In the genomic region with DNA sequence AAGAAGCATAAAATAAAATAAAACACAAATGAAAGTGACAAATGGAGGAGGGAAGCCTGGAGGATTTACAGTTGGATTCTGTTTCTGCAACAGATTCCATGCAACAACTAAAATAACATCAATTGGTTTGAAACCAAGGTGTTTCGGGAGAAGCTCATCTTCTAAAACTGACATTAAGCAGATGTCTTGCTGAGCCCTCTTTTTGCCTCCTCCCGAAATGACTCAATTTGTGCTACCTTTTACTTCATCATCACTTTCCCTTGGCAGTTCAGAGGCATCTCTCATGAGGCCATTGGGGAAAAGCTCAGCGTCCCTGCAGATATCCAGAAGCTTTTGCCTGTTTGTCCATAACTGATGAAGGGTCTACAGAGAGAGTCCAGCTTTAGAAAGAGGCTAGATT, we compare ENCODE assay signal across 1 cellular context.
TF ChIP-seq lines count a peak whose summit lies in the region.

No MANE protein-coding gene starts in this region.

TF ChIP-seq in H1, 55 proteins besides CTCF, POLR2A, EP300 and RAD21 (continued from another document):
- TF ChIP-seq, protein P1, sequence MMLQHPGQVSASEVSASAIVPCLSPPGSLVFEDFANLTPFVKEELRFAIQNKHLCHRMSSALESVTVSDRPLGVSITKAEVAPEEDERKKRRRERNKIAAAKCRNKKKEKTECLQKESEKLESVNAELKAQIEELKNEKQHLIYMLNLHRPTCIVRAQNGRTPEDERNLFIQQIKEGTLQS (IDR thresholded peaks at IDR 0.05; ENCODE audit: insufficient read depth, low read depth, low read length), result no peak
- TF ChIP-seq SIX5 (IDR thresholded peaks at IDR 0.05; ENCODE audit: low read depth, low read length), result no peak
- no peak for TF ChIP-seq TCF12 (IDR thresholded peaks at IDR 0.05; ENCODE audit: low read depth, low read length)
- no peak for TF ChIP-seq RXRA (IDR thresholded peaks at IDR 0.05; ENCODE audit: insufficient read depth, low read depth, low read length)
- TF ChIP-seq RNF2 (IDR thresholded peaks at IDR 0.05; ENCODE audit: borderline replicate concordance, low read depth, low read length, missing control alignments, poor library complexity, severe bottlenecking), result no peak
- TF ChIP-seq, protein P2, sequence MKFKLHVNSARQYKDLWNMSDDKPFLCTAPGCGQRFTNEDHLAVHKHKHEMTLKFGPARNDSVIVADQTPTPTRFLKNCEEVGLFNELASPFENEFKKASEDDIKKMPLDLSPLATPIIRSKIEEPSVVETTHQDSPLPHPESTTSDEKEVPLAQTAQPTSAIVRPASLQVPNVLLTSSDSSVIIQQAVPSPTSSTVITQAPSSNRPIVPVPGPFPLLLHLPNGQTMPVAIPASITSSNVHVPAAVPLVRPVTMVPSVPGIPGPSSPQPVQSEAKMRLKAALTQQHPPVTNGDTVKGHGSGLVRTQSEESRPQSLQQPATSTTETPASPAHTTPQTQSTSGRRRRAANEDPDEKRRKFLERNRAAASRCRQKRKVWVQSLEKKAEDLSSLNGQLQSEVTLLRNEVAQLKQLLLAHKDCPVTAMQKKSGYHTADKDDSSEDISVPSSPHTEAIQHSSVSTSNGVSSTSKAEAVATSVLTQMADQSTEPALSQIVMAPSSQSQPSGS (IDR thresholded peaks at IDR 0.05; ENCODE audit: low read length), result no peak
TF ChIP-seq in H1: peak in this region for 0.
